8 cellular contexts compared by ENCODE assay signal in the genomic region with DNA sequence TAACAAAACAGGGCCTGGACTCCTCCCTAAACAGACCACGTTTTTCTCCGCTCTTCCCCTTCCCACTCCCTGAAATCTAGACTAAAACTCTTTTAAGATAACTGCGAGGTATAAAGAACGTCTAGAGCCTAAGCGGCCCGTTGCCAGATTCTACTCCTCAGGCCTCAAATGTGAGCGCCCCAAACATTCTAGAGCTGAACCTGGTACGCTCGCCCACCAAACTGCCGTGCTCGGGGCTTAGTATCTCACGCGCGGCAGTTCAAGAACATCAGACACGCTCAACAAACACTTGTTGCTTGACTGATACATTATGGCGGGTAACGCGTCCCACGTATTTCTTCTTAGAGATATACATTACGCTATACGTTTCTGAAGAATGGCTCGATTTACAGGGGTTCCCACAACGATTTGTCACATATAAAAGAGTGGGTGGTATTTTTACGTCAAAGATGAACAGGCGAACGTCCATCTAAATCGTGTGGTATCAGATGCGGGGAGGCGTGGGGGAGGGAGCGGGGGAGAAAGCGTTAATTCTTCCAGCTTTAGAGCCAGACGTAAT. TPM values are rescaled to one million over a fixed set of nuclear protein-coding genes. Genes with fewer than 3 reads are reported as not detected.
A peak's percentile ranks its signal among the peaks of the same experiment; 100 is the strongest.
DNase-seq lines count a peak whose midpoint lies in the region; ATAC-seq and TF ChIP-seq lines count a peak whose summit lies in the region.

No MANE protein-coding gene starts in this region.

- no peaks in the 10 kb centered on the region for H3K9me3 ChIP-seq in esophagus (ENCODE audit: control insufficient read depth in 2 of 2, insufficient read depth in 1 of 2, low read depth in 1 of 2, low read length in 1 of 2)
- H3K9me3 ChIP-seq in naive thymus-derived CD4-positive, alpha-beta T cell (ENCODE audit: control insufficient read depth in 2 of 3, low read length in 3 of 3) = no peaks in the 10 kb centered on the region
- H3K9me3 ChIP-seq in suprapubic skin = no peaks in the 10 kb centered on the region

- peak overlapping the region; percentile 94 to 97 for H3K27ac ChIP-seq in esophagus (ENCODE audit: low read depth in 2 of 2, low read length in 1 of 2)
- H3K27ac ChIP-seq in naive thymus-derived CD4-positive, alpha-beta T cell (ENCODE audit: low read depth, low read length) = peak overlapping the region; percentile 97
- peak overlapping the region; percentile 93 for H3K27ac ChIP-seq in suprapubic skin

- TF ChIP-seq POLR2A in suprapubic skin (IDR thresholded peaks at IDR 0.05) = no peak

- H3K36me3 Mint-ChIP-seq in naive thymus-derived CD4-positive, alpha-beta T cell = peaks cover 0 to 16% (median 0%) of the 10 kb centered on the region in 5 donors

- peak overlapping the region; percentile 83 to 99 for H3K4me3 ChIP-seq in esophagus (ENCODE audit: low read depth in 1 of 2, low read length in 2 of 2)
- H3K4me3 ChIP-seq in naive thymus-derived CD4-positive, alpha-beta T cell (ENCODE audit: low read length) = peak overlapping the region; percentile 93
- peak overlapping the region; percentile 74 for H3K4me3 ChIP-seq in suprapubic skin

- H3K27me3 ChIP-seq in esophagus (ENCODE audit: control insufficient read depth in 1 of 2, insufficient read depth in 2 of 2, low read length in 2 of 2) (no peaks in the 10 kb centered on the region), suprapubic skin (no peaks in the 10 kb centered on the region)
- H3K27me3 ChIP-seq in naive thymus-derived CD4-positive, alpha-beta T cell (ENCODE audit: control insufficient read depth in 2 of 2, insufficient read depth in 2 of 2, low read length in 2 of 2) = no peaks in the 10 kb centered on the region

- DNase-seq in AG20443 (ENCODE audit: low spot score) = peak; percentile 11
- DNase-seq in NCI-H526 treated with DMSO at 0.1 percent for 48 hours (lab: John Stamatoyannopoulos, UW) = peak; percentile 29
- DNase-seq in activated T-cell treated with anti-CD3 and anti-CD28 coated beads for 1 hour (ENCODE audit: low read depth) = peak; percentile 29
- DNase-seq in naive thymus-derived CD4-positive, alpha-beta T cell = peak; percentile 16 to 60 (median 53)
- no peak for DNase-seq in suprapubic skin (ENCODE audit: low spot score in 2 of 2)

- 0% methylated on average over 32 of the region's 32 CpGs for WGBS in esophagus, 2 donors
- under 1% methylated on average over 28 of the region's 32 CpGs for WGBS in suprapubic skin

- peak overlapping the region; percentile 96 to 100 (median 98) for H3K27ac Mint-ChIP-seq in naive thymus-derived CD4-positive, alpha-beta T cell

- ATAC-seq in GM21528 (IDR thresholded peaks at IDR 0.05; ENCODE audit: low FRiP score, unreplicated experiment) (peak; percentile 12), HG03108 (IDR thresholded peaks at IDR 0.05; ENCODE audit: unreplicated experiment) (no peak)
- peak; percentile 7 for ATAC-seq in naive thymus-derived CD4-positive, alpha-beta T cell

- no peaks in the 10 kb centered on the region for H3K36me3 ChIP-seq in esophagus (ENCODE audit: control insufficient read depth in 2 of 2, insufficient read depth in 2 of 2, low read length in 1 of 2)
- H3K36me3 ChIP-seq in naive thymus-derived CD4-positive, alpha-beta T cell (ENCODE audit: control insufficient read depth in 2 of 3, insufficient read depth in 3 of 3, low read length in 3 of 3) = no peaks in the 10 kb centered on the region
- no peaks in the 10 kb centered on the region for H3K36me3 ChIP-seq in suprapubic skin

- TF ChIP-seq CTCF in suprapubic skin (IDR thresholded peaks at IDR 0.05) = no peak

- POLR2A ChIA-PET in naive thymus-derived CD4-positive, alpha-beta T cell (lab: Charles Lee) = interaction anchor here (1.0 to 5.3 kb wide), 9 partner anchors 10 to 168 kb away, joined by 3 to 50 read pairs (median 10); partner anchors contain the start of genes ACO1 and RIGI

- no peak for TF ChIP-seq EP300 in suprapubic skin (IDR thresholded peaks at IDR 0.05)

- H3K27me3 Mint-ChIP-seq in naive thymus-derived CD4-positive, alpha-beta T cell = no peaks in the 10 kb centered on the region

- intact Hi-C loops in naive thymus-derived CD4-positive, alpha-beta T cell (cut with micrococcal nuclease) = loop anchor here (1.0 to 10.0 kb wide), 16 partner anchors 21 to 1906 kb away; partner anchors contain the start of genes DNAJA1 (in 2 of the 2), UBAP2 (in 2 of the 2), ACO1 (in 1 of the 2) and APTX (in 1 of the 2)

- H3K4me3 Mint-ChIP-seq in naive thymus-derived CD4-positive, alpha-beta T cell = peak overlapping the region; percentile 92 to 100 (median 99)

- no peaks in the 10 kb centered on the region for H3K9me3 Mint-ChIP-seq in naive thymus-derived CD4-positive, alpha-beta T cell

- CTCF ChIA-PET in naive thymus-derived CD4-positive, alpha-beta T cell (lab: Charles Lee) = interaction anchor here (0.6 to 7.3 kb wide), 8 partner anchors 22 to 173 kb away, joined by 3 to 48 read pairs (median 7); partner anchors contain the start of genes ACO1, NDUFB6 and RIGI

- H3K4me1 Mint-ChIP-seq in naive thymus-derived CD4-positive, alpha-beta T cell = peaks cover 31 to 72% (median 58%) of the 10 kb centered on the region in 7 donors

- H3K4me1 ChIP-seq in esophagus (ENCODE audit: control insufficient read depth in 2 of 2, insufficient read depth in 2 of 2, low read length in 1 of 2) (no peaks in the 10 kb centered on the region), suprapubic skin (peaks cover 26% of the 10 kb centered on the region)
- H3K4me1 ChIP-seq in naive thymus-derived CD4-positive, alpha-beta T cell (ENCODE audit: control insufficient read depth in 2 of 2, insufficient read depth in 2 of 2, low read length in 2 of 2) = peaks cover 13 to 20% of the 10 kb centered on the region in 2 donors

RNA-seq across cellular contexts. Expression of gene SMIM27, which starts 0.6 kb away (rescaled TPM):
- polyA plus RNA-seq in esophagus = 1 to 10 TPM; 4.4 to 5.4 TPM
- 10 to 100 TPM; 15.1 to 38.5 (median 25.7) TPM for total RNA-seq in naive thymus-derived CD4-positive, alpha-beta T cell
- 100 to 1,000 TPM in 1 of 2 donors, 10 to 100 TPM in 1; 41.3 to 108 TPM for polyA plus RNA-seq in naive thymus-derived CD4-positive, alpha-beta T cell
- 1 to 10 TPM; 3.9 to 8.1 (median 6.8) TPM for total RNA-seq in suprapubic skin

RNA-seq across cellular contexts. Expression of gene TOPORS, which starts 0.8 kb away (rescaled TPM):
- polyA plus RNA-seq in esophagus = 1 to 10 TPM; 5.7 to 6.5 TPM
- total RNA-seq in naive thymus-derived CD4-positive, alpha-beta T cell = 10 to 100 TPM; 12.1 to 27.3 (median 22.5) TPM
- polyA plus RNA-seq in naive thymus-derived CD4-positive, alpha-beta T cell = 10 to 100 TPM; 24.4 to 24.7 TPM
- total RNA-seq in suprapubic skin = 10 to 100 TPM; 19.2 to 29.0 (median 23.6) TPM

RNA-seq across cellular contexts. Expression of gene NDUFB6, which starts 21.4 kb away (rescaled TPM):
- 10 to 100 TPM; 26.2 to 37.4 TPM for polyA plus RNA-seq in esophagus
- 10 to 100 TPM; 10.4 to 45.1 (median 14.5) TPM for total RNA-seq in naive thymus-derived CD4-positive, alpha-beta T cell
- polyA plus RNA-seq in naive thymus-derived CD4-positive, alpha-beta T cell = 10 to 100 TPM; 35.0 to 75.9 TPM
- 10 to 100 TPM; 29.9 to 61.0 (median 41.1) TPM for total RNA-seq in suprapubic skin

RNA-seq across cellular contexts. Expression of gene RIGI, which starts 25.6 kb away (rescaled TPM):
- polyA plus RNA-seq in esophagus = 1 to 10 TPM; 4.5 to 4.7 TPM
- 10 to 100 TPM in 4 of 5 experiments, 1 to 10 TPM in 1; 8.6 to 29.6 (median 26.8) TPM for total RNA-seq in naive thymus-derived CD4-positive, alpha-beta T cell
- polyA plus RNA-seq in naive thymus-derived CD4-positive, alpha-beta T cell = 10 to 100 TPM; 12.6 to 17.3 TPM
- total RNA-seq in suprapubic skin = 1 to 10 TPM; 4.2 to 9.3 (median 7.4) TPM

Comparison
In these comparisons a context has a peak if more than half of its experiments do, and no peak if none do; other contexts are left out.
1. DNase-seq: peak in AG20443 (single experiment), NCI-H526 treated with DMSO at 0.1 percent for 48 hours (single experiment), activated T-cell treated with anti-CD3 and anti-CD28 coated beads for 1 hour (single experiment) and naive thymus-derived CD4-positive, alpha-beta T cell (9 of 9); none in suprapubic skin (0 of 2).
2. Peak in every context shown above with its lines, with median percentiles within 50 percentile points of each other: H3K27ac ChIP-seq and H3K4me3 ChIP-seq.